In the genomic region with DNA sequence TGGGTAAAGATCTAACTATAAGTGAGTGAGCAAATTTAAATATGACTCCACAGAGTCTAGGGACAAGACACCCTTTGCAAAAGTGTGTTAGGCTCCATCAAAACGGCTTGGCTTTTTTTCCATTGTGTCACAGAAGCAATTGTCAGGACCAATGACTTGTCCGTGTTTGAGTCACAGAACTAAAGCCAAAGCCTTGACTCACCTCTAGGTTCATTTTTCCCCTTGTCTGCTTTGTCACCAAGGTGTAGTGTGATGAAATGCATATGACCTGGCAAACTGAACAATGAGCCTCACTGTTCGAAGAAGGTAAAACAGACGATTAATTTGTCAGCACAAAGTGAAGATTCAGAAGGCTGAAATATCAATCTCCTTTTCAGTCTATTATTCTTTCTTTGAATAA, we compare ENCODE assay signal across 16 cellular contexts.
DNase-seq lines count a peak whose midpoint lies in the region; ATAC-seq, FAIRE-seq and TF ChIP-seq lines count a peak whose summit lies in the region.
"Had no signal": no experiment of that assay in that cellular context is flagged by ENCODE, and none has a peak within 500 bp of the region (broad histone marks: within the 10 kb centered on the region; RNA-seq: fewer than 3 reads in every experiment).

No MANE protein-coding gene starts in this region.

- H4K20me1 ChIP-seq in PC-3 (ENCODE audit: low read length): no peaks in the 10 kb centered on the region

- peak; percentile 94 for FAIRE-seq in H54 (lab: Jason Lieb, UNC)
- FAIRE-seq in bronchial epithelial cell (lab: Jason Lieb, UNC): peak; percentile 58

- peaks cover 57% of the 10 kb centered on the region for H3K4me1 ChIP-seq in PC-3 (ENCODE audit: insufficient read depth, low read length)
- H3K4me1 ChIP-seq: prostate gland had no signal

- CTCF ChIA-PET in PC-3 (lab: Charles Lee): no interaction called here

- no peaks in the 10 kb centered on the region for H3K27me3 ChIP-seq in PC-3 (ENCODE audit: low read length)
- H3K27me3 ChIP-seq in bronchial epithelial cell (ENCODE audit: control insufficient read depth, insufficient read depth, low read length): no peaks in the 10 kb centered on the region

- TF ChIP-seq POLR2A in H54 (IDR thresholded peaks at IDR 0.05; ENCODE audit: low read depth, low read length): no peak

- no TSS peak for BruUV-seq in PC-3 (replicated peaks; lab: Mats Ljungman, UMichigan)

- H3K9me3 ChIP-seq in PC-3 (ENCODE audit: low read length): no peaks in the 10 kb centered on the region
- H3K9me3 ChIP-seq: heart right ventricle, prostate gland, thoracic aorta had no signal

- ATAC-seq in PC-3 (peak; percentile 55), GM19395 (IDR thresholded peaks at IDR 0.05; ENCODE audit: unreplicated experiment) (no peak)
- ATAC-seq: heart right ventricle; naive thymus-derived CD8-positive, alpha-beta T cell had no signal

- intact Hi-C loops in PC-3 (cut with micrococcal nuclease): loop anchor here (10.0 kb wide), 1 partner anchor 234 kb away; no protein-coding TSS in a partner anchor

- H2AFZ ChIP-seq in PC-3 (ENCODE audit: low read length): no peak overlapping the region

- H3K9me2 ChIP-seq in PC-3 (replicated peaks; ENCODE audit: low read length): no peaks in the 10 kb centered on the region

- H3K4me2 ChIP-seq in PC-3 (ENCODE audit: low read length): peak overlapping the region; percentile 31; the same call in 1 of the 2 replicates

- H3K36me3 ChIP-seq in PC-3 (ENCODE audit: low read depth, low read length) (no peaks in the 10 kb centered on the region), bronchial epithelial cell (ENCODE audit: control insufficient read depth, insufficient read depth, low read length) (no peaks in the 10 kb centered on the region)
- H3K36me3 ChIP-seq: heart right ventricle, prostate gland, thoracic aorta had no signal

- no peak overlapping the region for H3K4me3 ChIP-seq in PC-3 (ENCODE audit: low read length)
- no peak overlapping the region for H3K4me3 ChIP-seq in bronchial epithelial cell (ENCODE audit: low read depth, low read length)
- H3K4me3 ChIP-seq: heart right ventricle, prostate gland, thoracic aorta had no signal

- no peak for DNase-seq in H54 (ENCODE audit: insufficient read length, low spot score)
- DNase-seq in PC-3: peak; percentile 91
- DNase-seq in bronchial epithelial cell (ENCODE audit: low read depth): peak; percentile 93
- DNase-seq in renal cortical epithelial cell (ENCODE audit: low read depth): peak; percentile 79
- DNase-seq in cerebellar nuclear complex (lab: John Stamatoyannopoulos, UW): no peak
- DNase-seq in NCI-H1694 (lab: John Stamatoyannopoulos, UW): no peak
- DNase-seq: activated CD8-positive, alpha-beta memory T cell treated with anti-CD3 and anti-CD28 coated beads, Interleukin-2, amount 50 U/mL, for 48 hours; activated naive CD4-positive, alpha-beta T cell treated with anti-CD3 and anti-CD28 coated beads, Interleukin-2, amount 50 U/mL, for 16 hours; EL; heart right ventricle; naive thymus-derived CD8-positive, alpha-beta T cell; NCI-H187; SIG-M5 had no signal

- no peak for TF ChIP-seq CTCF in PC-3 (conservative IDR thresholded peaks at IDR 0.05; ENCODE audit: low read depth, low read length)
- no peak for TF ChIP-seq CTCF in bronchial epithelial cell (IDR thresholded peaks at IDR 0.05; ENCODE audit: insufficient read depth, low read length, severe bottlenecking)

- POLR2A ChIA-PET in PC-3 (lab: Charles Lee; ENCODE audit: unreplicated experiment): no interaction called here

- H3K27ac ChIP-seq in PC-3 (ENCODE audit: low read length): peak overlapping the region; percentile 97
- H3K27ac ChIP-seq: heart right ventricle, prostate gland, thoracic aorta had no signal

- peak overlapping the region; percentile 82 for H3K9ac ChIP-seq in PC-3 (ENCODE audit: low read length)

- no peaks in the 10 kb centered on the region for H3F3A ChIP-seq in PC-3 (ENCODE audit: low read length, unreplicated experiment)

- no peaks in the 10 kb centered on the region for H3K79me2 ChIP-seq in PC-3 (ENCODE audit: low read length)

Comparison
In these comparisons a context has a peak if more than half of its experiments do, and no peak if none do; other contexts are left out.
1. DNase-seq: peak in PC-3 (single experiment), bronchial epithelial cell (single experiment) and renal cortical epithelial cell (single experiment); none in H54 (single experiment), cerebellar nuclear complex (0 of 2) and NCI-H1694 (single experiment).